In the genomic region with DNA sequence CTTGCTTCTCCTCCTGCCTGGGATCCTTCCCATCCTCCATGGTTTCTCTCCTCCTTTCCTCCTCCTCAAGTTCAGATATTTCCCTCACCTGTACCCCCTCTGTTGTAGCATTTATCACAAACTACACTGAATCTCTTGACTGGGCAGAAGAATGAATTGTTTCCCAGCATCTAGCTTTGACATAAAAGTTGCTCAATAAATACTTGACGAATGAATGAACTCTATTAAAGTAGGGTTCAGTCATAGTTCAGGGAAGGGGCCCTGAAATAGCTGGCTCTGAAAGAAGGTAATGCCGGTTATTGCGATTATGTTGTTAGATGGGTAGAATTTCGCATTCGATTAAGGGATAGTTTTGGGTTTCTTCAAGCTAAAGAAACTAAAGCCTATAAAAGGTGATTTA, we compare ENCODE assay signal across 11 cellular contexts. TPM values are rescaled to one million over a fixed set of nuclear protein-coding genes. Genes with fewer than 3 reads are reported as not detected.
DNase-seq lines count a peak whose midpoint lies in the region; FAIRE-seq and TF ChIP-seq lines count a peak whose summit lies in the region.
"Had no signal": no experiment of that assay in that cellular context is flagged by ENCODE, and none has a peak within 500 bp of the region (broad histone marks: within the 10 kb centered on the region; RNA-seq: fewer than 3 reads in every experiment).

No MANE protein-coding gene starts in this region.

- H3K36me3 Mint-ChIP-seq in activated naive CD4-positive, alpha-beta T cell treated with anti-CD3 and anti-CD28 coated beads for 36 hours (ENCODE audit: low read depth), result no peaks in the 10 kb centered on the region
- H3K36me3 Mint-ChIP-seq in activated T-helper 1 cell treated with anti-CD3 and anti-CD28 coated beads, Interleukin-12 subunit alpha, Interleukin-12 subunit beta, Interleukin-2, Interleukin-4 antibody, amounts not matched to agents 30 ng/mL and 10 ng/mL and 1 ng/mL, durations not matched to agents 14 hours and 24 hours and 36 hours (ENCODE audit: low read depth), result peaks cover 14% of the 10 kb centered on the region
- peaks cover 0 to 3% (median 0%) of the 10 kb centered on the region in 3 donors for H3K36me3 Mint-ChIP-seq in immature natural killer cell

- DNase-seq in activated naive CD4-positive, alpha-beta T cell treated with anti-CD3 and anti-CD28 coated beads for 36 hours, result no peak
- no peak for DNase-seq in activated naive CD4-positive, alpha-beta T cell treated with anti-CD3 and anti-CD28 coated beads, Interleukin-2, amount 50 U/mL, for 16 hours
- DNase-seq in activated T-helper 1 cell treated with anti-CD3 and anti-CD28 coated beads, Interleukin-12 subunit alpha, Interleukin-12 subunit beta, Interleukin-2, Interleukin-4 antibody, amounts not matched to agents 30 ng/mL and 10 ng/mL and 1 ng/mL, durations not matched to agents 14 hours and 24 hours and 36 hours (ENCODE audit: low spot score), result no peak
- DNase-seq in immature natural killer cell (no peak), substantia nigra (lab: John Stamatoyannopoulos, UW) (no peak), kidney tubule cell (ENCODE audit: low spot score) (no peak), A172 (ENCODE audit: low spot score) (no peak), H54 (ENCODE audit: insufficient read length, low spot score) (no peak)
- DNase-seq: NCI-H1930 had no signal

- H3K4me1 Mint-ChIP-seq in activated naive CD4-positive, alpha-beta T cell treated with anti-CD3 and anti-CD28 coated beads for 36 hours (ENCODE audit: low read depth), result peaks cover 64% of the 10 kb centered on the region
- peaks cover 66% of the 10 kb centered on the region for H3K4me1 Mint-ChIP-seq in activated T-helper 1 cell treated with anti-CD3 and anti-CD28 coated beads, Interleukin-12 subunit alpha, Interleukin-12 subunit beta, Interleukin-2, Interleukin-4 antibody, amounts not matched to agents 30 ng/mL and 10 ng/mL and 1 ng/mL, durations not matched to agents 14 hours and 24 hours and 36 hours (ENCODE audit: low read depth)
- peaks cover 45 to 50% of the 10 kb centered on the region in 2 donors for H3K4me1 Mint-ChIP-seq in immature natural killer cell

- H3K27ac ChIP-seq in substantia nigra (ENCODE audit: low read depth, low read length, poor library complexity, severe bottlenecking), result peak overlapping the region; percentile 60

- TF ChIP-seq POLR2A in H54 (IDR thresholded peaks at IDR 0.05; ENCODE audit: low read depth, low read length), result no peak

- intact Hi-C loops in activated naive CD4-positive, alpha-beta T cell treated with anti-CD3 and anti-CD28 coated beads for 36 hours (cut with micrococcal nuclease), result loop anchor here (5.0 to 10.0 kb wide), 3 partner anchors 260 to 1115 kb away; partner anchors contain the start of gene NSRP1
- intact Hi-C loops in activated T-helper 1 cell treated with anti-CD3 and anti-CD28 coated beads, Interleukin-12 subunit alpha, Interleukin-12 subunit beta, Interleukin-2, Interleukin-4 antibody, amounts not matched to agents 30 ng/mL and 10 ng/mL and 1 ng/mL, durations not matched to agents 14 hours and 24 hours and 36 hours (cut with micrococcal nuclease), result loop anchor here (10.0 kb wide), 2 partner anchors 447 to 1083 kb away; partner anchors contain the start of genes CRLF3 and NUFIP2

- no peaks in the 10 kb centered on the region for H3K27me3 Mint-ChIP-seq in activated naive CD4-positive, alpha-beta T cell treated with anti-CD3 and anti-CD28 coated beads for 36 hours (ENCODE audit: low read depth)
- no peaks in the 10 kb centered on the region for H3K27me3 Mint-ChIP-seq in activated T-helper 1 cell treated with anti-CD3 and anti-CD28 coated beads, Interleukin-12 subunit alpha, Interleukin-12 subunit beta, Interleukin-2, Interleukin-4 antibody, amounts not matched to agents 30 ng/mL and 10 ng/mL and 1 ng/mL, durations not matched to agents 14 hours and 24 hours and 36 hours (ENCODE audit: insufficient read depth)
- H3K27me3 Mint-ChIP-seq in immature natural killer cell (ENCODE audit: low read depth in 3 of 3), result peaks cover 10 to 14% (median 14%) of the 10 kb centered on the region in 3 donors

- CTCF ChIA-PET in activated naive CD4-positive, alpha-beta T cell treated with anti-CD3 and anti-CD28 coated beads for 36 hours (lab: Charles Lee), result interaction anchor here (0.6 to 1.1 kb wide), 4 partner anchors 24 to 264 kb away, joined by 3 to 4 read pairs (median 3); partner anchors contain the start of gene GOSR1

- H3K27ac Mint-ChIP-seq in activated naive CD4-positive, alpha-beta T cell treated with anti-CD3 and anti-CD28 coated beads for 36 hours, result peak overlapping the region; percentile 92
- H3K27ac Mint-ChIP-seq in activated T-helper 1 cell treated with anti-CD3 and anti-CD28 coated beads, Interleukin-12 subunit alpha, Interleukin-12 subunit beta, Interleukin-2, Interleukin-4 antibody, amounts not matched to agents 30 ng/mL and 10 ng/mL and 1 ng/mL, durations not matched to agents 14 hours and 24 hours and 36 hours, result peak overlapping the region; percentile 97
- peak overlapping the region; percentile 94 to 100 (median 98) for H3K27ac Mint-ChIP-seq in immature natural killer cell

- no peaks in the 10 kb centered on the region for H3K9me3 Mint-ChIP-seq in activated naive CD4-positive, alpha-beta T cell treated with anti-CD3 and anti-CD28 coated beads for 36 hours
- no peaks in the 10 kb centered on the region for H3K9me3 Mint-ChIP-seq in activated T-helper 1 cell treated with anti-CD3 and anti-CD28 coated beads, Interleukin-12 subunit alpha, Interleukin-12 subunit beta, Interleukin-2, Interleukin-4 antibody, amounts not matched to agents 30 ng/mL and 10 ng/mL and 1 ng/mL, durations not matched to agents 14 hours and 24 hours and 36 hours
- H3K9me3 Mint-ChIP-seq in immature natural killer cell, result no peaks in the 10 kb centered on the region

- no peak for FAIRE-seq in H54 (lab: Jason Lieb, UNC)

- H3K4me3 Mint-ChIP-seq in activated naive CD4-positive, alpha-beta T cell treated with anti-CD3 and anti-CD28 coated beads for 36 hours, result peak overlapping the region; percentile 86
- peak overlapping the region; percentile 92 for H3K4me3 Mint-ChIP-seq in activated T-helper 1 cell treated with anti-CD3 and anti-CD28 coated beads, Interleukin-12 subunit alpha, Interleukin-12 subunit beta, Interleukin-2, Interleukin-4 antibody, amounts not matched to agents 30 ng/mL and 10 ng/mL and 1 ng/mL, durations not matched to agents 14 hours and 24 hours and 36 hours
- H3K4me3 Mint-ChIP-seq in immature natural killer cell, result peak overlapping the region; percentile 91 to 99 (median 96)

RNA-seq across cellular contexts. Expression of gene CPD, which starts 1.2 kb away (rescaled TPM):
- 10 to 100 TPM; 37.9 to 43.8 TPM for total RNA-seq in activated naive CD4-positive, alpha-beta T cell treated with anti-CD3 and anti-CD28 coated beads for 36 hours
- 29.7 and 35.3 TPM in 2 replicates for total RNA-seq in activated T-helper 1 cell treated with anti-CD3 and anti-CD28 coated beads, Interleukin-12 subunit alpha, Interleukin-12 subunit beta, Interleukin-2, Interleukin-4 antibody, amounts not matched to agents 30 ng/mL and 10 ng/mL and 1 ng/mL, durations not matched to agents 14 hours and 24 hours and 36 hours
- polyA plus RNA-seq in immature natural killer cell, result 10 to 100 TPM; 22.0 to 37.4 (median 24.8) TPM
- total RNA-seq in A172 (2014; rRNA removed; shearing (Covaris generic)), result 53.0 and 100 TPM in 2 replicates

RNA-seq across cellular contexts. Expression of gene TMIGD1, which starts 43.7 kb away (rescaled TPM):
- not detected for total RNA-seq in activated naive CD4-positive, alpha-beta T cell treated with anti-CD3 and anti-CD28 coated beads for 36 hours
- not detected in 2 replicates for total RNA-seq in activated T-helper 1 cell treated with anti-CD3 and anti-CD28 coated beads, Interleukin-12 subunit alpha, Interleukin-12 subunit beta, Interleukin-2, Interleukin-4 antibody, amounts not matched to agents 30 ng/mL and 10 ng/mL and 1 ng/mL, durations not matched to agents 14 hours and 24 hours and 36 hours
- polyA plus RNA-seq in immature natural killer cell, result not detected
- total RNA-seq in A172 (2014; rRNA removed; shearing (Covaris generic)), result not detected in 2 replicates
- total RNA-seq: liver, thoracic aorta had no signal
- polyA plus RNA-seq: liver had no signal
